In the genomic region with DNA sequence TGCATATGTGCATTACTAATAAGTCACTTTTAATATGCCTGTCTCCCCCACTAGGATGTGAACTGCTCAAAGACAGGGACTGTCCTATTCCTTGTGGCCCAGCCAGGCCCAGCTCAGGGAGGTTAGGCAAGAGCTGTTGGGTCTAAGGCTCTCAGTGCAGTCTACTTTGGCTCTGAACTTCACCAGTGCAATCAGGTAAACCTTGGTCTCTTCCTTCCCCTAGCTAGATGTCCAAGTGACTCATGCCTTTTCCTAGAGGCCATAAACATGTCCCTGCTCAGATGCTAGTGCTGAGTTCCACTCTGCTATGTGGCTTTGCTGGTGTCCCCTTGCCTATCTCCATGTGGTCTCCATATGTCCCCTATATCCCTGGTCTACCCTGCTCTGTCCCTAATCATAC, we compare ENCODE assay signal across 24 cellular contexts.
"Had no signal": no experiment of that assay in that cellular context is flagged by ENCODE, and none has a peak within 500 bp of the region (broad histone marks: within the 10 kb centered on the region; RNA-seq: fewer than 3 reads in every experiment).

No MANE protein-coding gene starts in this region.

- H3K9me3 ChIP-seq: SK-N-SH had no signal

- H3K4me3 ChIP-seq: K562 had no signal

- ATAC-seq: HepG2, K562, Panc1, PC-3 had no signal

- FAIRE-seq: HepG2, K562 had no signal

- H3K27ac Mint-ChIP-seq: IgD-negative memory B cell had no signal

- DNase-seq: Kasumi-1; MM.1S; NCI-H1092 treated with DMSO at 0.1 percent for 48 hours; NCI-H1436; NCI-H187; NCI-H2029; NCI-H2081 treated with DMSO at 0.1 percent for 48 hours; NCI-H2171; NCI-H226; NCI-H446; NCI-H510A; NCI-H524 treated with DMSO at 0.1 percent for 48 hours; NCI-H69; NCI-H774; NK-92 treated with Interleukin-12 subunit alpha and Interleukin-12 subunit beta, amount 100 ng/mL, for 24 hours; PC-3; SHP77; SK-N-SH had no signal

- H3K4me3 Mint-ChIP-seq: IgD-negative memory B cell had no signal

- H3K4me1 Mint-ChIP-seq: IgD-negative memory B cell had no signal

- H3K4me2 ChIP-seq: KMS-11, SK-N-SH had no signal

- H3K27me3 Mint-ChIP-seq: IgD-negative memory B cell had no signal

- H3K27ac ChIP-seq: KMS-11, RWPE1 had no signal

- H3K9ac ChIP-seq: KMS-11, SK-N-SH had no signal

- H3K36me3 Mint-ChIP-seq: IgD-negative memory B cell had no signal
